Comparison of ENCODE assay signal across 14 cellular contexts in genomic region chr20:21232546-21233280, GRCh38.
DNase-seq lines count a peak whose midpoint lies in the region; ATAC-seq and TF ChIP-seq lines count a peak whose summit lies in the region.
"Had no signal": no experiment of that assay in that cellular context is flagged by ENCODE, and none has a peak within 500 bp of the region (broad histone marks: within the 10 kb centered on the region; RNA-seq: fewer than 3 reads in every experiment).

No MANE protein-coding gene starts in this region.

- no peak for TF ChIP-seq POLR2A in suprapubic skin (IDR thresholded peaks at IDR 0.05)

- H3K4me1 ChIP-seq in suprapubic skin, result peaks cover 10% of the 10 kb centered on the region

- no peak overlapping the region for H3K27ac Mint-ChIP-seq in activated T-helper 17 cell treated with anti-CD3 and anti-CD28 coated beads, Interleukin-2, amount 50 U/mL, for 72 hours

- DNase-seq in NCI-H2081 (lab: John Stamatoyannopoulos, UW) (peak; percentile 16 to 35), NCI-H2081 treated with DMSO at 0.1 percent for 48 hours (lab: John Stamatoyannopoulos, UW) (no peak), medulla oblongata (ENCODE audit: extremely low spot score) (peak; percentile 44), cerebellar nuclear complex (lab: John Stamatoyannopoulos, UW) (no peak), suprapubic skin (ENCODE audit: low spot score in 2 of 2) (no peak), brain microvascular endothelial cell (no peak)
- DNase-seq: DMS53, KBM-7, NCI-H1048, NCI-H187, NCI-H510A treated with DMSO at 0.1 percent for 48 hours had no signal

- no peaks in the 10 kb centered on the region for H3K9me3 Mint-ChIP-seq in activated T-helper 17 cell treated with anti-CD3 and anti-CD28 coated beads, Interleukin-2, amount 50 U/mL, for 72 hours
- H3K9me3 Mint-ChIP-seq: CD14-positive monocyte had no signal

- peaks cover 49% of the 10 kb centered on the region for H3K36me3 ChIP-seq in suprapubic skin
- no peaks in the 10 kb centered on the region for H3K36me3 ChIP-seq in brain microvascular endothelial cell (replicated peaks)

- H3K4me3 ChIP-seq in suprapubic skin (no peak overlapping the region), brain microvascular endothelial cell (ENCODE audit: low read depth, low read length) (no peak overlapping the region)

- in situ Hi-C loops in brain microvascular endothelial cell (cut with HindIII; ENCODE audit: low pct_ligation_motif_present, low sequenced_read_pairs), result no loop called here

- no peaks in the 10 kb centered on the region for H3K27me3 ChIP-seq in suprapubic skin
- H3K27me3 ChIP-seq in brain microvascular endothelial cell (replicated peaks), result no peaks in the 10 kb centered on the region

- 85% methylated on average over 10 of the region's 10 CpGs for WGBS in suprapubic skin

- peaks cover 5% of the 10 kb centered on the region for H3K4me1 Mint-ChIP-seq in activated T-helper 17 cell treated with anti-CD3 and anti-CD28 coated beads, Interleukin-2, amount 50 U/mL, for 72 hours

- H3K27ac ChIP-seq in suprapubic skin, result no peak overlapping the region
- H3K27ac ChIP-seq in brain microvascular endothelial cell, result no peak overlapping the region

- H3K36me3 Mint-ChIP-seq in activated T-helper 17 cell treated with anti-CD3 and anti-CD28 coated beads, Interleukin-2, amount 50 U/mL, for 72 hours (ENCODE audit: low read depth), result peaks cover 38% of the 10 kb centered on the region

- TF ChIP-seq EP300 in suprapubic skin (IDR thresholded peaks at IDR 0.05), result no peak

- H3K27me3 Mint-ChIP-seq in activated T-helper 17 cell treated with anti-CD3 and anti-CD28 coated beads, Interleukin-2, amount 50 U/mL, for 72 hours, result no peaks in the 10 kb centered on the region

- ATAC-seq in activated T-helper 17 cell treated with anti-CD3 and anti-CD28 coated beads, Interleukin-2, amount 50 U/mL, for 72 hours (replicated peaks), result peak; percentile 24
- ATAC-seq in GM21619 (IDR thresholded peaks at IDR 0.05; ENCODE audit: unreplicated experiment), result no peak

- H3K9me3 ChIP-seq in suprapubic skin, result no peaks in the 10 kb centered on the region

- no peak overlapping the region for H3K4me3 Mint-ChIP-seq in activated T-helper 17 cell treated with anti-CD3 and anti-CD28 coated beads, Interleukin-2, amount 50 U/mL, for 72 hours
- H3K4me3 Mint-ChIP-seq: CD14-positive monocyte had no signal

- no peak for TF ChIP-seq CTCF in suprapubic skin (IDR thresholded peaks at IDR 0.05)
- TF ChIP-seq CTCF in brain microvascular endothelial cell (IDR thresholded peaks at IDR 0.05; ENCODE audit: low read depth, low read length, missing control alignments), result no peak

Comparison
In these comparisons a context has a peak if more than half of its experiments do, and no peak if none do; other contexts are left out.
1. DNase-seq: peak in NCI-H2081 (2 of 2) and medulla oblongata (single experiment); none in NCI-H2081 treated with DMSO at 0.1 percent for 48 hours (single experiment), cerebellar nuclear complex (0 of 2), suprapubic skin (0 of 2) and brain microvascular endothelial cell (single experiment).